Comparison of ENCODE assay signal across 8 cellular contexts in genomic region chr5:78908173-78908901, GRCh38.
DNase-seq lines count a peak whose midpoint lies in the region; ATAC-seq and TF ChIP-seq lines count a peak whose summit lies in the region.

No MANE protein-coding gene starts in this region.

- TF ChIP-seq CTCF in GM23338 (conservative IDR thresholded peaks at IDR 0.05; ENCODE audit: low read depth in 2 of 2): no peak
- TF ChIP-seq CTCF in epithelial cell of esophagus (IDR thresholded peaks at IDR 0.05; ENCODE audit: insufficient read depth, low read depth, low read length, missing control alignments): no peak
- peak in 1 of 3 experiments; percentile 1 for TF ChIP-seq CTCF in nephron (IDR thresholded peaks at IDR 0.05; ENCODE audit: unreplicated experiment in 3 of 3)
- TF ChIP-seq CTCF in CD4-positive, alpha-beta T cell (IDR thresholded peaks at IDR 0.05): no peak

- H3K9me3 ChIP-seq in CD4-positive, alpha-beta T cell (ENCODE audit: control insufficient read depth, low read length): no peaks in the 10 kb centered on the region

- ATAC-seq in GM23338: peak; percentile 92
- no peak for ATAC-seq in CD4-positive, alpha-beta T cell (ENCODE audit: poor library complexity)

- H3K27me3 Mint-ChIP-seq in GM23338 (ENCODE audit: insufficient read depth, low read depth, poor library complexity) (no peaks in the 10 kb centered on the region), nephron (ENCODE audit: low read depth) (no peaks in the 10 kb centered on the region)
- no peaks in the 10 kb centered on the region for H3K27me3 Mint-ChIP-seq in CD4-positive, alpha-beta T cell

- no peak overlapping the region for H2AFZ ChIP-seq in GM23338

- no peaks in the 10 kb centered on the region for H3F3A ChIP-seq in GM23338 (replicated peaks; ENCODE audit: low read depth)

- POLR2A ChIA-PET in CD4-positive, alpha-beta T cell (lab: Charles Lee): no interaction called here

- peak overlapping the region; percentile 40 for H3K4me3 Mint-ChIP-seq in GM23338
- H3K4me3 Mint-ChIP-seq in nephron: peak overlapping the region; percentile 60 to 69 (median 62)
- H3K4me3 Mint-ChIP-seq in CD4-positive, alpha-beta T cell: no peak overlapping the region

- intact Hi-C loops in CD4-positive, alpha-beta T cell (cut with DNase I, micrococcal nuclease): no loop called here

- no peaks in the 10 kb centered on the region for H3K79me2 ChIP-seq in GM23338 (replicated peaks; ENCODE audit: insufficient read depth)

- H3K4me3 ChIP-seq in GM23338 (no peak overlapping the region; the same call in 1 of the 2 replicates), epithelial cell of esophagus (ENCODE audit: low read length) (no peak overlapping the region)

- peaks cover 20% of the 10 kb centered on the region for H3K4me1 ChIP-seq in GM23338 (ENCODE audit: insufficient read depth)

- H3K4me1 Mint-ChIP-seq in GM23338: peaks cover 39% of the 10 kb centered on the region
- peaks cover 63% of the 10 kb centered on the region for H3K4me1 Mint-ChIP-seq in nephron
- peaks cover 8% of the 10 kb centered on the region for H3K4me1 Mint-ChIP-seq in CD4-positive, alpha-beta T cell (ENCODE audit: low read depth)

- no peaks in the 10 kb centered on the region for H3K9me3 Mint-ChIP-seq in GM23338
- no peaks in the 10 kb centered on the region for H3K9me3 Mint-ChIP-seq in nephron
- H3K9me3 Mint-ChIP-seq in CD4-positive, alpha-beta T cell: no peaks in the 10 kb centered on the region

- H3K36me3 ChIP-seq in GM23338 (ENCODE audit: insufficient read depth): no peaks in the 10 kb centered on the region

- CTCF ChIA-PET in CD4-positive, alpha-beta T cell (lab: Charles Lee): no interaction called here

- no peaks in the 10 kb centered on the region for H3K9me2 ChIP-seq in GM23338 (ENCODE audit: insufficient read depth)

- H3K27ac ChIP-seq in GM23338 (ENCODE audit: low read depth): 0 out of 2 replicates have a peak overlapping the region, but pooled peaks have one; percentile 53
- H3K27ac ChIP-seq in CD4-positive, alpha-beta T cell (ENCODE audit: low read depth, low read length): no peak overlapping the region

- H3K27me3 ChIP-seq in GM23338 (ENCODE audit: insufficient read depth): no peaks in the 10 kb centered on the region
- no peaks in the 10 kb centered on the region for H3K27me3 ChIP-seq in CD4-positive, alpha-beta T cell (ENCODE audit: control insufficient read depth, insufficient read depth, low read length)

- H3K4me2 ChIP-seq in GM23338: peak overlapping the region; percentile 5; the same call in 1 of the 2 replicates

- H4K20me1 ChIP-seq in GM23338 (replicated peaks; ENCODE audit: insufficient read depth): no peaks in the 10 kb centered on the region; the same call in 1 of the 2 replicates

- peak; percentile 56 for DNase-seq in GM23338 (ENCODE audit: low spot score)
- peak; percentile 92 for DNase-seq in NCI-H748 (lab: John Stamatoyannopoulos, UW; ENCODE audit: unreplicated experiment)
- peak; percentile 29 for DNase-seq in epithelial cell of esophagus (ENCODE audit: low read depth)
- no peak for DNase-seq in NCI-H1048 (lab: John Stamatoyannopoulos, UW)
- no peak for DNase-seq in cerebellar nuclear complex (lab: John Stamatoyannopoulos, UW)
- DNase-seq in CD4-positive, alpha-beta T cell: no peak
- no peak for DNase-seq in RKO (ENCODE audit: low spot score)

- no peaks in the 10 kb centered on the region for H3K36me3 Mint-ChIP-seq in GM23338 (ENCODE audit: low read depth)
- no peaks in the 10 kb centered on the region for H3K36me3 Mint-ChIP-seq in nephron (ENCODE audit: low read depth)
- H3K36me3 Mint-ChIP-seq in CD4-positive, alpha-beta T cell (ENCODE audit: low read depth): peaks cover 15% of the 10 kb centered on the region

- peak overlapping the region; percentile 51; the same call in 1 of the 2 replicates for H3K27ac Mint-ChIP-seq in GM23338
- peak overlapping the region; percentile 96 to 98 (median 97) for H3K27ac Mint-ChIP-seq in nephron
- no peak overlapping the region for H3K27ac Mint-ChIP-seq in CD4-positive, alpha-beta T cell

TF ChIP-seq in GM23338, 12 proteins besides CTCF, POLR2A, EP300 and RAD21 (continues in another document):
- TF ChIP-seq ZNF331 (CRISPR knock-in tag; IDR thresholded peaks at IDR 0.05; ENCODE audit: low read depth) (no peak), NANOG (IDR thresholded peaks at IDR 0.05; ENCODE audit: borderline replicate concordance) (no peak), ZNF114 (CRISPR knock-in tag; IDR thresholded peaks at IDR 0.05) (no peak), EZH2 (IDR thresholded peaks at IDR 0.05; ENCODE audit: low read depth, unreplicated experiment) (no peak), POLR2AphosphoS5 (IDR thresholded peaks at IDR 0.05; ENCODE audit: low read depth) (no peak), STAT1 (IDR thresholded peaks at IDR 0.05; ENCODE audit: unreplicated experiment) (no peak), EZH2phosphoT487 (IDR thresholded peaks at IDR 0.05; ENCODE audit: unreplicated experiment) (no peak)
- TF ChIP-seq, protein P1, sequence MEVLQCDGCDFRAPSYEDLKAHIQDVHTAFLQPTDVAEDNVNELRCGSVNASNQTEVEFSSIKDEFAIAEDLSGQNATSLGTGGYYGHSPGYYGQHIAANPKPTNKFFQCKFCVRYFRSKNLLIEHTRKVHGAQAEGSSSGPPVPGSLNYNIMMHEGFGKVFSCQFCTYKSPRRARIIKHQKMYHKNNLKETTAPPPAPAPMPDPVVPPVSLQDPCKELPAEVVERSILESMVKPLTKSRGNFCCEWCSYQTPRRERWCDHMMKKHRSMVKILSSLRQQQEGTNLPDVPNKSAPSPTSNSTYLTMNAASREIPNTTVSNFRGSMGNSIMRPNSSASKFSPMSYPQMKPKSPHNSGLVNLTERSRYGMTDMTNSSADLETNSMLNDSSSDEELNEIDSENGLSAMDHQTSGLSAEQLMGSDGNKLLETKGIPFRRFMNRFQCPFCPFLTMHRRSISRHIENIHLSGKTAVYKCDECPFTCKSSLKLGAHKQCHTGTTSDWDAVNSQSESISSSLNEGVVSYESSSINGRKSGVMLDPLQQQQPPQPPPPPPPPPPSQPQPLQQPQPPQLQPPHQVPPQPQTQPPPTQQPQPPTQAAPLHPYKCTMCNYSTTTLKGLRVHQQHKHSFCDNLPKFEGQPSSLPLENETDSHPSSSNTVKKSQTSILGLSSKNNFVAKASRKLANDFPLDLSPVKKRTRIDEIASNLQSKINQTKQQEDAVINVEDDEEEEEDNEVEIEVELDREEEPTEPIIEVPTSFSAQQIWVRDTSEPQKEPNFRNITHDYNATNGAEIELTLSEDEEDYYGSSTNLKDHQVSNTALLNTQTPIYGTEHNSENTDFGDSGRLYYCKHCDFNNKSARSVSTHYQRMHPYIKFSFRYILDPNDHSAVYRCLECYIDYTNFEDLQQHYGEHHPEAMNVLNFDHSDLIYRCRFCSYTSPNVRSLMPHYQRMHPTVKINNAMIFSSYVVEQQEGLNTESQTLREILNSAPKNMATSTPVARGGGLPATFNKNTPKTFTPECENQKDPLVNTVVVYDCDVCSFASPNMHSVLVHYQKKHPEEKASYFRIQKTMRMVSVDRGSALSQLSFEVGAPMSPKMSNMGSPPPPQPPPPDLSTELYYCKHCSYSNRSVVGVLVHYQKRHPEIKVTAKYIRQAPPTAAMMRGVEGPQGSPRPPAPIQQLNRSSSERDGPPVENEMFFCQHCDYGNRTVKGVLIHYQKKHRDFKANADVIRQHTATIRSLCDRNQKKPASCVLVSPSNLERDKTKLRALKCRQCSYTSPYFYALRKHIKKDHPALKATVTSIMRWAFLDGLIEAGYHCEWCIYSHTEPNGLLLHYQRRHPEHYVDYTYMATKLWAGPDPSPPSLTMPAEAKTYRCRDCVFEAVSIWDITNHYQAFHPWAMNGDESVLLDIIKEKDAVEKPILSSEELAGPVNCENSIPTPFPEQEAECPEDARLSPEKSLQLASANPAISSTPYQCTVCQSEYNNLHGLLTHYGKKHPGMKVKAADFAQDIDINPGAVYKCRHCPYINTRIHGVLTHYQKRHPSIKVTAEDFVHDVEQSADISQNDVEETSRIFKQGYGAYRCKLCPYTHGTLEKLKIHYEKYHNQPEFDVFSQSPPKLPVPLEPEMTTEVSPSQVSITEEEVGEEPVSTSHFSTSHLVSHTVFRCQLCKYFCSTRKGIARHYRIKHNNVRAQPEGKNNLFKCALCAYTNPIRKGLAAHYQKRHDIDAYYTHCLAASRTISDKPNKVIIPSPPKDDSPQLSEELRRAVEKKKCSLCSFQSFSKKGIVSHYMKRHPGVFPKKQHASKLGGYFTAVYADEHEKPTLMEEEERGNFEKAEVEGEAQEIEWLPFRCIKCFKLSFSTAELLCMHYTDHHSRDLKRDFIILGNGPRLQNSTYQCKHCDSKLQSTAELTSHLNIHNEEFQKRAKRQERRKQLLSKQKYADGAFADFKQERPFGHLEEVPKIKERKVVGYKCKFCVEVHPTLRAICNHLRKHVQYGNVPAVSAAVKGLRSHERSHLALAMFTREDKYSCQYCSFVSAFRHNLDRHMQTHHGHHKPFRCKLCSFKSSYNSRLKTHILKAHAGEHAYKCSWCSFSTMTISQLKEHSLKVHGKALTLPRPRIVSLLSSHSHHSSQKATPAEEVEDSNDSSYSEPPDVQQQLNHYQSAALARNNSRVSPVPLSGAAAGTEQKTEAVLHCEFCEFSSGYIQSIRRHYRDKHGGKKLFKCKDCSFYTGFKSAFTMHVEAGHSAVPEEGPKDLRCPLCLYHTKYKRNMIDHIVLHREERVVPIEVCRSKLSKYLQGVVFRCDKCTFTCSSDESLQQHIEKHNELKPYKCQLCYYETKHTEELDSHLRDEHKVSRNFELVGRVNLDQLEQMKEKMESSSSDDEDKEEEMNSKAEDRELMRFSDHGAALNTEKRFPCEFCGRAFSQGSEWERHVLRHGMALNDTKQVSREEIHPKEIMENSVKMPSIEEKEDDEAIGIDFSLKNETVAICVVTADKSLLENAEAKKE (CRISPR knock-in tag; IDR thresholded peaks at IDR 0.05): no peak
- TF ChIP-seq, protein P2, sequence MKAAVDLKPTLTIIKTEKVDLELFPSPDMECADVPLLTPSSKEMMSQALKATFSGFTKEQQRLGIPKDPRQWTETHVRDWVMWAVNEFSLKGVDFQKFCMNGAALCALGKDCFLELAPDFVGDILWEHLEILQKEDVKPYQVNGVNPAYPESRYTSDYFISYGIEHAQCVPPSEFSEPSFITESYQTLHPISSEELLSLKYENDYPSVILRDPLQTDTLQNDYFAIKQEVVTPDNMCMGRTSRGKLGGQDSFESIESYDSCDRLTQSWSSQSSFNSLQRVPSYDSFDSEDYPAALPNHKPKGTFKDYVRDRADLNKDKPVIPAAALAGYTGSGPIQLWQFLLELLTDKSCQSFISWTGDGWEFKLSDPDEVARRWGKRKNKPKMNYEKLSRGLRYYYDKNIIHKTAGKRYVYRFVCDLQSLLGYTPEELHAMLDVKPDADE (IDR thresholded peaks at IDR 0.05): no peak

Comparison
In these comparisons a context has a peak if more than half of its experiments do, and no peak if none do; other contexts are left out.
1. DNase-seq: peak in GM23338 (single experiment), NCI-H748 (single experiment) and epithelial cell of esophagus (single experiment); none in NCI-H1048 (single experiment), cerebellar nuclear complex (0 of 2), CD4-positive, alpha-beta T cell (0 of 10) and RKO (single experiment).